Comparison of ENCODE assay signal across 15 cellular contexts in genomic region chr20:63379296-63379695, GRCh38. TPM values are rescaled to one million over a fixed set of nuclear protein-coding genes. Genes with fewer than 3 reads are reported as not detected.
DNase-seq lines count a peak whose midpoint lies in the region; ATAC-seq, FAIRE-seq and TF ChIP-seq lines count a peak whose summit lies in the region.
"Had no signal": no experiment of that assay in that cellular context is flagged by ENCODE, and none has a peak within 500 bp of the region (broad histone marks: within the 10 kb centered on the region; RNA-seq: fewer than 3 reads in every experiment).

No MANE protein-coding gene starts in this region.

- no peak overlapping the region for H2AK5ac ChIP-seq in neuronal stem cell (ENCODE audit: low read depth, low read length)

- H3K27me3 ChIP-seq in neuronal stem cell (ENCODE audit: control insufficient read depth in 3 of 3, insufficient read depth in 3 of 3, low read depth in 1 of 3, low read length in 3 of 3) (peaks cover 0 to 2% (median 0%) of the 10 kb centered on the region in 3 experiments), small intestine (ENCODE audit: control insufficient read depth in 2 of 2, insufficient read depth in 2 of 2, low read length in 2 of 2) (peaks cover 0 to 8% of the 10 kb centered on the region in 2 donors)

- H2BK5ac ChIP-seq in neuronal stem cell (ENCODE audit: low read length) = peak overlapping the region; percentile 8

- peak overlapping the region; percentile 43 for H3K14ac ChIP-seq in neuronal stem cell (ENCODE audit: low read length)

- no peaks in the 10 kb centered on the region; the same call in 1 of the 2 replicates for H3K27me3 Mint-ChIP-seq in WTC11 (ENCODE audit: low read depth)
- no peaks in the 10 kb centered on the region for H3K27me3 Mint-ChIP-seq in brain
- H3K27me3 Mint-ChIP-seq in glutamatergic neuron (ENCODE audit: unreplicated experiment) = peaks cover 2% of the 10 kb centered on the region

- peak overlapping the region; percentile 86 for H3K23ac ChIP-seq in neuronal stem cell (ENCODE audit: low read depth, low read length, poor library complexity)

- H3K9me3 Mint-ChIP-seq in WTC11 (no peaks in the 10 kb centered on the region), brain (peaks cover 0 to 9% (median 0%) of the 10 kb centered on the region in 5 experiments), glutamatergic neuron (ENCODE audit: unreplicated experiment) (peaks cover 14% of the 10 kb centered on the region)
- H3K9me3 Mint-ChIP-seq: CD4-positive, alpha-beta memory T cell had no signal

- no peak for ATAC-seq in WTC11

- H2BK120ac ChIP-seq in neuronal stem cell (ENCODE audit: low read depth, low read length) = no peak overlapping the region

- DNase-seq in WTC11 (ENCODE audit: low spot score) (no peak), glutamatergic neuron (no peak), neuronal stem cell (ENCODE audit: low spot score) (no peak), small intestine (no peak), NCI-H1436 (lab: John Stamatoyannopoulos, UW) (no peak)
- DNase-seq: C1 segment of cervical spinal cord; Calu3; CD4-positive, alpha-beta memory T cell; COR-L47; GOT3; HCEC 1CT had no signal

- H2AFZ ChIP-seq in neuronal stem cell (ENCODE audit: low read length) = no peak overlapping the region

- no peak overlapping the region for H3K4me2 ChIP-seq in neuronal stem cell (ENCODE audit: insufficient read depth, low read length, poor library complexity, severe bottlenecking)

- H4K8ac ChIP-seq in neuronal stem cell (ENCODE audit: low read depth, low read length) = no peak overlapping the region

- H3K18ac ChIP-seq in neuronal stem cell (ENCODE audit: low read length) = peak overlapping the region; percentile 67

- no peak overlapping the region for H3K27ac Mint-ChIP-seq in WTC11
- H3K27ac Mint-ChIP-seq in brain = peak overlapping the region; percentile 38 to 99 (median 97)
- peak overlapping the region; percentile 96 for H3K27ac Mint-ChIP-seq in glutamatergic neuron (ENCODE audit: unreplicated experiment)
- H3K27ac Mint-ChIP-seq: CD4-positive, alpha-beta memory T cell had no signal

- H3K27ac ChIP-seq in neuronal stem cell (replicated peaks; ENCODE audit: low read length) (no peak overlapping the region), small intestine (ENCODE audit: low read depth in 1 of 2, low read length in 1 of 2) (no peak overlapping the region)

- H3K4me3 ChIP-seq in neuronal stem cell (ENCODE audit: low read length in 2 of 2) (peak overlapping the region in 1 of 2 donors; percentile 20), small intestine (ENCODE audit: low read depth in 1 of 2, low read length in 2 of 2) (no peak overlapping the region)

- FAIRE-seq in small intestine (lab: Jason Lieb, UNC) = no peak
- FAIRE-seq: G401.6, GM12892 had no signal

- peaks cover 2% of the 10 kb centered on the region for H3K79me1 ChIP-seq in neuronal stem cell (ENCODE audit: low read depth, low read length)

- H3K4ac ChIP-seq in neuronal stem cell (ENCODE audit: low read length) = no peak overlapping the region

- no peaks in the 10 kb centered on the region for H3K36me3 ChIP-seq in neuronal stem cell (replicated peaks in 1 of 2; ENCODE audit: control insufficient read depth in 2 of 2, insufficient read depth in 2 of 2, low read length in 2 of 2)
- no peaks in the 10 kb centered on the region for H3K36me3 ChIP-seq in small intestine (ENCODE audit: control insufficient read depth in 2 of 2, insufficient read depth in 2 of 2, low read length in 2 of 2)

- POLR2A ChIA-PET in WTC11 (lab: Charles Lee) = no interaction called here

- no peak for TF ChIP-seq CTCF in WTC11 (IDR thresholded peaks at IDR 0.05)
- TF ChIP-seq CTCF in brain (conservative IDR thresholded peaks at IDR 0.05) = no peak
- no peak for TF ChIP-seq CTCF in glutamatergic neuron (IDR thresholded peaks at IDR 0.05; ENCODE audit: partially characterized antibody, unreplicated experiment)

- H3K4me1 Mint-ChIP-seq in WTC11 (peaks cover 18% of the 10 kb centered on the region), brain (peaks cover 49% of the 10 kb centered on the region), glutamatergic neuron (ENCODE audit: low read depth, unreplicated experiment) (peaks cover 27% of the 10 kb centered on the region)
- H3K4me1 Mint-ChIP-seq: CD4-positive, alpha-beta memory T cell had no signal

- H3K36me3 Mint-ChIP-seq in WTC11 = no peaks in the 10 kb centered on the region
- H3K36me3 Mint-ChIP-seq in brain = no peaks in the 10 kb centered on the region
- no peaks in the 10 kb centered on the region for H3K36me3 Mint-ChIP-seq in glutamatergic neuron (ENCODE audit: unreplicated experiment)
- H3K36me3 Mint-ChIP-seq: CD4-positive, alpha-beta memory T cell had no signal

- H3K4me1 ChIP-seq in neuronal stem cell (ENCODE audit: control insufficient read depth in 2 of 2, insufficient read depth in 1 of 2, low read depth in 1 of 2, low read length in 2 of 2) (peaks cover 19 to 54% of the 10 kb centered on the region in 2 donors), small intestine (ENCODE audit: control insufficient read depth in 2 of 2, insufficient read depth in 1 of 2, low read depth in 1 of 2, low read length in 1 of 2) (no peaks in the 10 kb centered on the region)

- H2BK12ac ChIP-seq in neuronal stem cell (ENCODE audit: low read length) = peak overlapping the region; percentile 87

- no peak overlapping the region for H3K9ac ChIP-seq in neuronal stem cell (ENCODE audit: low read depth, low read length, poor library complexity)

- no peaks in the 10 kb centered on the region for H3K9me3 ChIP-seq in neuronal stem cell (replicated peaks in 1 of 2; ENCODE audit: control insufficient read depth in 2 of 2, insufficient read depth in 1 of 2, low read depth in 1 of 2, low read length in 2 of 2)
- H3K9me3 ChIP-seq in small intestine (ENCODE audit: control insufficient read depth, low read depth) = no peaks in the 10 kb centered on the region

- H3K4me3 Mint-ChIP-seq in WTC11 (no peak overlapping the region), brain (peak overlapping the region in 2 of 5 experiments; percentile 14 to 77), glutamatergic neuron (ENCODE audit: unreplicated experiment) (peak overlapping the region; percentile 67)
- H3K4me3 Mint-ChIP-seq: CD4-positive, alpha-beta memory T cell had no signal

- H4K91ac ChIP-seq in neuronal stem cell (ENCODE audit: low read depth, low read length, poor library complexity) = no peak overlapping the region

- no CpG with 5 or more reads among the region's 11 CpGs for WGBS in neuronal stem cell (ENCODE audit: extremely low coverage in 2 of 2, insufficient read length in 2 of 2, insufficient replicate concordance in 1 of 2), 2 donors
- 76 to 83% (median 78%) methylated on average over 11 of the region's 11 CpGs for WGBS in small intestine, 3 donors

- no peak overlapping the region for H2BK15ac ChIP-seq in neuronal stem cell (ENCODE audit: low read length)

- CTCF ChIA-PET in WTC11 (lab: Charles Lee) = interaction anchor here (0.8 to 3.4 kb wide), 13 partner anchors 15 to 155 kb away, joined by 3 to 98 read pairs (median 14); partner anchors contain the start of genes CHRNA4 and COL20A1

TF ChIP-seq in WTC11, 78 proteins besides CTCF, POLR2A, EP300 and RAD21:
- TF ChIP-seq, protein P1, sequence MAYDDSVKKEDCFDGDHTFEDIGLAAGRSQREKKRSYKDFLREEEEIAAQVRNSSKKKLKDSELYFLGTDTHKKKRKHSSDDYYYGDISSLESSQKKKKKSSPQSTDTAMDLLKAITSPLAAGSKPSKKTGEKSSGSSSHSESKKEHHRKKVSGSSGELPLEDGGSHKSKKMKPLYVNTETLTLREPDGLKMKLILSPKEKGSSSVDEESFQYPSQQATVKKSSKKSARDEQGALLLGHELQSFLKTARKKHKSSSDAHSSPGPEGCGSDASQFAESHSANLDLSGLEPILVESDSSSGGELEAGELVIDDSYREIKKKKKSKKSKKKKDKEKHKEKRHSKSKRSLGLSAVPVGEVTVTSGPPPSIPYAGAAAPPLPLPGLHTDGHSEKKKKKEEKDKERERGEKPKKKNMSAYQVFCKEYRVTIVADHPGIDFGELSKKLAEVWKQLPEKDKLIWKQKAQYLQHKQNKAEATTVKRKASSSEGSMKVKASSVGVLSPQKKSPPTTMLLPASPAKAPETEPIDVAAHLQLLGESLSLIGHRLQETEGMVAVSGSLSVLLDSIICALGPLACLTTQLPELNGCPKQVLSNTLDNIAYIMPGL (CRISPR knock-in tag; IDR thresholded peaks at IDR 0.05) = no peak
- TF ChIP-seq ATF6 (CRISPR knock-in tag; IDR thresholded peaks at IDR 0.05) = 0 out of 2 replicates have a peak, but pooled peaks have one; percentile 24

RNA-seq across cellular contexts. Expression of gene CHRNA4, which starts 18.1 kb away (rescaled TPM):
- total RNA-seq in WTC11 (2021) = 2.5 to 5.7 TPM (median 4.8 TPM) in 3 replicates
- polyA plus RNA-seq in brain (ENCODE audit: insufficient read depth, low read depth, low replicate concordance) = 6.4 TPM
- 165 TPM for total RNA-seq in glutamatergic neuron (ENCODE audit: unreplicated experiment)
- polyA plus RNA-seq in neuronal stem cell (2013, experiment 1 of 2) = 0.29 TPM
- 0.19 TPM for polyA plus RNA-seq in neuronal stem cell (2013, experiment 2 of 2)
- polyA plus RNA-seq in small intestine = under 1 TPM in 1 of 3 donors, not detected in 2; 0.01 TPM
- total RNA-seq: Calu3; CD4-positive, alpha-beta memory T cell had no signal
- polyA plus RNA-seq: BJ; CD4-positive, alpha-beta memory T cell had no signal

Comparison
In these comparisons a context has a peak if more than half of its experiments do, and no peak if none do; other contexts are left out.
1. RNA of gene CHRNA4, which starts 18.1 kb away (total RNA-seq): 165 TPM in glutamatergic neuron (single experiment); 2.5 to 5.7 TPM in WTC11; every median in the first group is over 10 times any median in the second.